28 cellular contexts compared by ENCODE assay signal in genomic region chr7:1483079-1483478, GRCh38.
"Had no signal": no experiment of that assay in that cellular context is flagged by ENCODE, and none has a peak within 500 bp of the region (broad histone marks: within the 10 kb centered on the region; RNA-seq: fewer than 3 reads in every experiment).

No MANE protein-coding gene starts in this region.

- H3K4me3 Mint-ChIP-seq: stimulated activated effector memory CD8-positive, alpha-beta T cell treated with anti-CD3 and anti-CD28 coated beads, Interleukin-12 subunit alpha, Interleukin-12 subunit beta, amount 100 ng/mL, for 72 hours; stimulated activated memory B cell treated with anti-CD40 and anti-IgM and Interleukin-4, amounts not matched to agents 10 μg/mL and 1 μg/mL and 100 μg/mL, for 72 hours; stimulated activated naive B cell treated with anti-CD40 and anti-IgM and Interleukin-4, amounts not matched to agents 10 μg/mL and 1 μg/mL and 100 μg/mL, for 72 hours; stimulated activated naive CD8-positive, alpha-beta T cell treated with anti-CD3 and anti-CD28 coated beads, Interleukin-15, amount 100 ng/mL, for 72 hours; stimulated activated naive CD8-positive, alpha-beta T cell treated with anti-CD3 and anti-CD28 coated beads, Interleukin-15, Interleukin-2, amounts not matched to agents 100 ng/mL and 50 ng/mL, for 24 hours; type B pancreatic cell had no signal

- H3K36me3 ChIP-seq: uterus had no signal

- H3K9me3 Mint-ChIP-seq: stimulated activated effector memory CD8-positive, alpha-beta T cell treated with anti-CD3 and anti-CD28 coated beads, Interleukin-12 subunit alpha, Interleukin-12 subunit beta, amount 100 ng/mL, for 72 hours; stimulated activated memory B cell treated with anti-CD40 and anti-IgM and Interleukin-4, amounts not matched to agents 10 μg/mL and 1 μg/mL and 100 μg/mL, for 72 hours; stimulated activated naive B cell treated with anti-CD40 and anti-IgM and Interleukin-4, amounts not matched to agents 10 μg/mL and 1 μg/mL and 100 μg/mL, for 72 hours; stimulated activated naive CD8-positive, alpha-beta T cell treated with anti-CD3 and anti-CD28 coated beads, Interleukin-15, amount 100 ng/mL, for 72 hours; stimulated activated naive CD8-positive, alpha-beta T cell treated with anti-CD3 and anti-CD28 coated beads, Interleukin-15, Interleukin-2, amounts not matched to agents 100 ng/mL and 50 ng/mL, for 24 hours; type B pancreatic cell had no signal

- H3K4me1 ChIP-seq: stomach, suprapubic skin, testis, thyroid gland, tibial artery, tibial nerve, transverse colon, upper lobe of left lung, upper lobe of right lung, uterus, vagina had no signal

- H3K27ac ChIP-seq: stomach, suprapubic skin, testis, thoracic aorta, thyroid gland, tibial artery, tibial nerve, transverse colon, upper lobe of left lung, upper lobe of right lung, uterus, vagina had no signal

- DNase-seq: stimulated activated CD4-positive, alpha-beta T cell treated with anti-CD3 and anti-CD28 coated beads, Interleukin-2, amount 100 ng/mL, for 48 hours; stimulated activated CD4-positive, alpha-beta T cell treated with anti-CD3 and anti-CD28 coated beads, Interleukin-4, amount 100 ng/mL, for 1 hour; stimulated activated CD4-positive, alpha-beta T cell treated with anti-CD3 and anti-CD28 coated beads, Interleukin-4, amount 100 ng/mL, for 24 hours; stimulated activated CD4-positive, alpha-beta T cell treated with anti-CD3 and anti-CD28 coated beads, Interleukin-4, amount 100 ng/mL, for 4 hours; stimulated activated CD8-positive, alpha-beta memory T cell treated with anti-CD3 and anti-CD28 coated beads, Interleukin-4, amount 100 ng/mL, for 48 hours; stimulated activated naive B cell treated with anti-CD40 and anti-IgM and Interleukin-4, amounts not matched to agents 10 μg/mL and 1 μg/mL and 100 μg/mL, for 72 hours; stimulated activated naive CD4-positive, alpha-beta T cell; stimulated activated naive CD4-positive, alpha-beta T cell treated with Interleukin-2 at 50 U/mL for 16 hours; stimulated activated naive CD8-positive, alpha-beta T cell treated with anti-CD3 and anti-CD28 coated beads, Interleukin-15, amount 100 ng/mL, for 72 hours; stimulated activated naive CD8-positive, alpha-beta T cell treated with anti-CD3 and anti-CD28 coated beads, Interleukin-15, Interleukin-2, amounts not matched to agents 100 U/mL and 50 U/mL, for 24 hours; stomach; substantia nigra; testis; thyroid gland; tibial artery; transverse colon; trophoblast cell; upper lobe of right lung; uterus had no signal

- ATAC-seq: stimulated activated effector memory CD8-positive, alpha-beta T cell treated with anti-CD3 and anti-CD28 coated beads, Interleukin-12 subunit alpha, Interleukin-12 subunit beta, amount 100 ng/mL, for 72 hours; stimulated activated memory B cell treated with anti-CD40 and anti-IgM and Interleukin-4, amounts not matched to agents 10 μg/mL and 1 μg/mL and 100 μg/mL, for 72 hours; stimulated activated naive B cell treated with anti-CD40 and anti-IgM and Interleukin-4, amounts not matched to agents 10 μg/mL and 1 μg/mL and 100 μg/mL, for 72 hours; stimulated activated naive CD8-positive, alpha-beta T cell treated with anti-CD3 and anti-CD28 coated beads, Interleukin-15, amount 100 ng/mL, for 72 hours; stimulated activated naive CD8-positive, alpha-beta T cell treated with anti-CD3 and anti-CD28 coated beads, Interleukin-15, Interleukin-2, amounts not matched to agents 100 U/mL and 50 U/mL, for 24 hours; upper lobe of right lung had no signal

- H3K4me3 ChIP-seq: stomach, suprapubic skin, testis, thoracic aorta, thyroid gland, tibial artery, tibial nerve, transverse colon, upper lobe of left lung, upper lobe of right lung, uterus, vagina had no signal

- H3K36me3 Mint-ChIP-seq: type B pancreatic cell had no signal

- H3K27me3 ChIP-seq: stomach, suprapubic skin, testis, thyroid gland, tibial artery, tibial nerve, transverse colon, upper lobe of left lung, upper lobe of right lung, uterus, vagina had no signal

- H3K27me3 Mint-ChIP-seq: stimulated activated memory B cell treated with anti-CD40 and anti-IgM and Interleukin-4, amounts not matched to agents 10 μg/mL and 1 μg/mL and 100 μg/mL, for 72 hours; stimulated activated naive B cell treated with anti-CD40 and anti-IgM and Interleukin-4, amounts not matched to agents 10 μg/mL and 1 μg/mL and 100 μg/mL, for 72 hours; stimulated activated naive CD8-positive, alpha-beta T cell treated with anti-CD3 and anti-CD28 coated beads, Interleukin-15, amount 100 ng/mL, for 72 hours; stimulated activated naive CD8-positive, alpha-beta T cell treated with anti-CD3 and anti-CD28 coated beads, Interleukin-15, Interleukin-2, amounts not matched to agents 100 ng/mL and 50 ng/mL, for 24 hours; type B pancreatic cell had no signal

- H3K4me1 Mint-ChIP-seq: stimulated activated effector memory CD8-positive, alpha-beta T cell treated with anti-CD3 and anti-CD28 coated beads, Interleukin-12 subunit alpha, Interleukin-12 subunit beta, amount 100 ng/mL, for 72 hours; stimulated activated memory B cell treated with anti-CD40 and anti-IgM and Interleukin-4, amounts not matched to agents 10 μg/mL and 1 μg/mL and 100 μg/mL, for 72 hours; stimulated activated naive B cell treated with anti-CD40 and anti-IgM and Interleukin-4, amounts not matched to agents 10 μg/mL and 1 μg/mL and 100 μg/mL, for 72 hours; stimulated activated naive CD8-positive, alpha-beta T cell treated with anti-CD3 and anti-CD28 coated beads, Interleukin-15, amount 100 ng/mL, for 72 hours had no signal

- H3K9me3 ChIP-seq: stomach, suprapubic skin, testis, thoracic aorta, thyroid gland, tibial artery, tibial nerve, transverse colon, upper lobe of left lung, upper lobe of right lung, uterus, vagina had no signal
